8 cellular contexts compared by ENCODE assay signal in genomic region chr1:155763090-155763815, GRCh38.
DNase-seq lines count a peak whose midpoint lies in the region; ATAC-seq and TF ChIP-seq lines count a peak whose summit lies in the region.
"Not testable (repeated sequence)": the region's sequence is repeated elsewhere in the genome, so short reads cannot be mapped to it uniquely, and the experiment has no call there.

No MANE protein-coding gene starts in this region.

- H3K36me3 Mint-ChIP-seq in activated CD4-positive, alpha-beta T cell treated with anti-CD3 and anti-CD28 coated beads, Interleukin-2, amount 10 ng/mL, durations not matched to agents 24 days and 14 days (ENCODE audit: low read depth), result peaks cover 52% of the 10 kb centered on the region

- in situ Hi-C loops in transverse colon (cut with MboI; ENCODE audit: low pct_ligation_motif_present in 1 of 4, low pct_unique_long_range_greater_than_20kb in 1 of 4, low sequenced_read_pairs in 3 of 4), result not testable (repeated sequence)

- H3K9me3 ChIP-seq in BLaER1 treated with 17β-estradiol and CSF1 and Interleukin-3, amounts not matched to agents 10 nM and 100 nM (replicated peaks in 1 of 11); HCT116 (ENCODE audit: control insufficient read depth in 1 of 2, insufficient read depth in 1 of 2, low read depth in 1 of 2, low read length in 2 of 2); transverse colon: not testable (repeated sequence)

- intact Hi-C loops in HCT116 (cut with micrococcal nuclease); activated CD4-positive, alpha-beta T cell treated with anti-CD3 and anti-CD28 coated beads, Interleukin-2, amount 10 ng/mL, durations not matched to agents 24 days and 14 days (cut with micrococcal nuclease); transverse colon (cut with DNase I; ENCODE audit: low total_unique reads): not testable (repeated sequence)

- peaks cover 23 to 54% (median 38%) of the 10 kb centered on the region in 10 experiments for H3K4me1 ChIP-seq in BLaER1 treated with 17β-estradiol and CSF1 and Interleukin-3, amounts not matched to agents 10 nM and 100 nM
- not testable (repeated sequence) for H3K4me1 ChIP-seq in HCT116 (ENCODE audit: control insufficient read depth in 1 of 2, insufficient read depth in 2 of 2, low read length in 2 of 2); transverse colon

- ATAC-seq in HCT116, result peak; percentile 68
- ATAC-seq in omental fat pad (ENCODE audit: low FRiP score), result peak; percentile 65

- DNase-seq in HCT116 (ENCODE audit: low read depth, low spot score) (peak; percentile 51), NCI-H226 (peak; percentile 93), epithelial cell of esophagus (ENCODE audit: low read depth) (peak; percentile 95), iris pigment epithelial cell (ENCODE audit: low read depth) (peak; percentile 90), omental fat pad (ENCODE audit: low spot score) (peak; percentile 34), transverse colon (peak; percentile 36)
- not testable (repeated sequence) for DNase-seq in activated CD4-positive, alpha-beta T cell treated with anti-CD3 and anti-CD28 coated beads, Interleukin-2, amount 10 ng/mL, durations not matched to agents 24 days and 14 days

- not testable (repeated sequence) for H3K27me3 Mint-ChIP-seq in activated CD4-positive, alpha-beta T cell treated with anti-CD3 and anti-CD28 coated beads, Interleukin-2, amount 10 ng/mL, durations not matched to agents 24 days and 14 days

- H3K9me3 Mint-ChIP-seq in activated CD4-positive, alpha-beta T cell treated with anti-CD3 and anti-CD28 coated beads, Interleukin-2, amount 10 ng/mL, durations not matched to agents 24 days and 14 days, result not testable (repeated sequence)

- WGBS in transverse colon (ENCODE audit: low coverage in 1 of 2), 2 donors, result 92% methylated on average over 2 to 6 of the region's 6 CpGs

- H3K36me3 ChIP-seq in BLaER1 treated with 17β-estradiol and CSF1 and Interleukin-3, amounts not matched to agents 10 nM and 100 nM, result peaks cover 87 to 100% (median 93%) of the 10 kb centered on the region in 11 experiments
- H3K36me3 ChIP-seq in HCT116 (ENCODE audit: control insufficient read depth in 1 of 2, insufficient read depth in 2 of 2, low read length in 2 of 2) (peaks cover 22 to 37% of the 10 kb centered on the region in 2 experiments), transverse colon (peaks cover 0 to 58% (median 28%) of the 10 kb centered on the region in 4 donors)

- TF ChIP-seq POLR2A in HCT116 (IDR thresholded peaks at IDR 0.05; ENCODE audit: borderline replicate concordance, extremely low read depth, insufficient read depth, insufficient read length); transverse colon (IDR thresholded peaks at IDR 0.05): not testable (repeated sequence)

- not testable (repeated sequence) for H3K4me1 Mint-ChIP-seq in activated CD4-positive, alpha-beta T cell treated with anti-CD3 and anti-CD28 coated beads, Interleukin-2, amount 10 ng/mL, durations not matched to agents 24 days and 14 days

- CTCF ChIA-PET in HCT116 (lab: Charles Lee), result not testable (repeated sequence)

- H3K9me2 ChIP-seq in HCT116 (ENCODE audit: insufficient read depth), result not testable (repeated sequence)

- peak overlapping the region in 8 of 11 experiments; percentile 11 to 83 (median 66); a peak in 11 of 22 replicates for H3K4me2 ChIP-seq in BLaER1 treated with 17β-estradiol and CSF1 and Interleukin-3, amounts not matched to agents 10 nM and 100 nM
- H3K4me2 ChIP-seq in HCT116 (ENCODE audit: low read length), result 0 out of 2 replicates have a peak overlapping the region, but pooled peaks have one; percentile 7

- 0 out of 2 replicates have a peak, but pooled peaks have one; percentile 20 for TF ChIP-seq RAD21 in HCT116 (IDR thresholded peaks at IDR 0.05; ENCODE audit: low read depth)

- peak overlapping the region in 4 of 11 experiments; percentile 18 to 52 (median 40); a peak in 5 of 22 replicates for H3K27ac ChIP-seq in BLaER1 treated with 17β-estradiol and CSF1 and Interleukin-3, amounts not matched to agents 10 nM and 100 nM
- not testable (repeated sequence) for H3K27ac ChIP-seq in HCT116 (ENCODE audit: low read depth, low read length); transverse colon

- peak overlapping the region in 3 of 11 experiments; percentile 24 to 31 (median 27); a peak in 4 of 22 replicates for H3K9ac ChIP-seq in BLaER1 treated with 17β-estradiol and CSF1 and Interleukin-3, amounts not matched to agents 10 nM and 100 nM
- not testable (repeated sequence) for H3K9ac ChIP-seq in HCT116 (ENCODE audit: low read length)

- not testable (repeated sequence) for H3K79me2 ChIP-seq in HCT116 (ENCODE audit: insufficient read depth, low read length)

- peaks cover 0 to 50% (median 39%) of the 10 kb centered on the region in 11 experiments; a peak in 16 of 22 replicates for H4K20me1 ChIP-seq in BLaER1 treated with 17β-estradiol and CSF1 and Interleukin-3, amounts not matched to agents 10 nM and 100 nM
- H4K20me1 ChIP-seq in HCT116 (ENCODE audit: insufficient read depth), result not testable (repeated sequence)

- not testable (repeated sequence) for H3K4me3 ChIP-seq in BLaER1 treated with 17β-estradiol and CSF1 and Interleukin-3, amounts not matched to agents 10 nM and 100 nM; HCT116 (replicated peaks in 1 of 2; ENCODE audit: low read depth in 1 of 2, low read length in 2 of 2); epithelial cell of esophagus (ENCODE audit: low read length); transverse colon

- H2AFZ ChIP-seq in HCT116 (ENCODE audit: low read depth, low read length, poor library complexity, severe bottlenecking), result not testable (repeated sequence)

- not testable (repeated sequence) for TF ChIP-seq CTCF in HCT116 (IDR thresholded peaks at IDR 0.05 in 2 of 3, conservative IDR thresholded peaks at IDR 0.05 in 1 of 3; ENCODE audit: borderline replicate concordance in 1 of 3, insufficient read depth in 1 of 3, low read depth in 2 of 3, low read length in 2 of 3); omental fat pad (IDR thresholded peaks at IDR 0.05); transverse colon (IDR thresholded peaks at IDR 0.05)
- TF ChIP-seq CTCF in epithelial cell of esophagus (IDR thresholded peaks at IDR 0.05; ENCODE audit: insufficient read depth, low read depth, low read length, missing control alignments), result peak; percentile 12

- POLR2A ChIA-PET in HCT116 (lab: Charles Lee), result not testable (repeated sequence)

- H3K27ac Mint-ChIP-seq in activated CD4-positive, alpha-beta T cell treated with anti-CD3 and anti-CD28 coated beads, Interleukin-2, amount 10 ng/mL, durations not matched to agents 24 days and 14 days, result peak overlapping the region; percentile 32

- RAD21 ChIA-PET in HCT116 (lab: Charles Lee; ENCODE audit: low non-redundant PET in 1 of 2, low total read pairs in 2 of 2, uncharacterized antibody in 2 of 2, unreplicated experiment in 2 of 2), result not testable (repeated sequence)

- H3K27me3 ChIP-seq in BLaER1 treated with 17β-estradiol and CSF1 and Interleukin-3, amounts not matched to agents 10 nM and 100 nM; HCT116 (ENCODE audit: insufficient read depth, low read length); transverse colon: not testable (repeated sequence)

- not testable (repeated sequence) for H3K4me3 Mint-ChIP-seq in activated CD4-positive, alpha-beta T cell treated with anti-CD3 and anti-CD28 coated beads, Interleukin-2, amount 10 ng/mL, durations not matched to agents 24 days and 14 days

- BruUV-seq in HCT116 (replicated peaks; lab: Mats Ljungman, UMichigan), result not testable (repeated sequence)

- TF ChIP-seq EP300 in transverse colon (IDR thresholded peaks at IDR 0.05; ENCODE audit: low read depth), result not testable (repeated sequence)

TF ChIP-seq in HCT116, 20 proteins besides CTCF, POLR2A, EP300 and RAD21:
- peak; percentile 22; the same call in 1 of the 2 replicates for TF ChIP-seq JUND (IDR thresholded peaks at IDR 0.05)
- TF ChIP-seq FOSL1 (IDR thresholded peaks at IDR 0.05; ENCODE audit: low read depth), result peak; percentile 49; the same call in 1 of the 2 replicates
